ENCODE assay signal across 14 cellular contexts in genomic region chr16:15553313-15554088, GRCh38.
DNase-seq lines count a peak whose midpoint lies in the region; ATAC-seq and TF ChIP-seq lines count a peak whose summit lies in the region.
"Had no signal": no experiment of that assay in that cellular context is flagged by ENCODE, and none has a peak within 500 bp of the region (broad histone marks: within the 10 kb centered on the region; RNA-seq: fewer than 3 reads in every experiment).

No MANE protein-coding gene starts in this region.

- ATAC-seq in activated naive CD4-positive, alpha-beta T cell treated with anti-CD3 and anti-CD28 coated beads, Interleukin-2, amount 50 U/mL, for 72 hours: peak; percentile 81 to 92
- ATAC-seq in omental fat pad (ENCODE audit: low FRiP score): peak; percentile 71
- ATAC-seq: CD8-positive, alpha-beta T cell had no signal

- H3K27ac Mint-ChIP-seq in activated naive CD4-positive, alpha-beta T cell treated with anti-CD3 and anti-CD28 coated beads, Interleukin-2, amount 50 U/mL, for 72 hours: peak overlapping the region in 1 of 2 donors; percentile 68
- H3K27ac Mint-ChIP-seq: CD8-positive, alpha-beta T cell had no signal

- no peak for TF ChIP-seq CTCF in omental fat pad (IDR thresholded peaks at IDR 0.05)

- H3K36me3 Mint-ChIP-seq in activated naive CD4-positive, alpha-beta T cell treated with anti-CD3 and anti-CD28 coated beads, Interleukin-2, amount 50 U/mL, for 72 hours: peaks cover 0 to 20% of the 10 kb centered on the region in 2 donors
- H3K36me3 Mint-ChIP-seq: CD8-positive, alpha-beta T cell had no signal

- no peaks in the 10 kb centered on the region for H3K9me3 Mint-ChIP-seq in activated naive CD4-positive, alpha-beta T cell treated with anti-CD3 and anti-CD28 coated beads, Interleukin-2, amount 50 U/mL, for 72 hours
- H3K9me3 Mint-ChIP-seq: CD8-positive, alpha-beta T cell had no signal

- DNase-seq in activated T-cell treated with anti-CD3 and anti-CD28 coated beads for 48 hours (ENCODE audit: low read depth) (peak; percentile 22), AG20443 (ENCODE audit: low spot score) (peak; percentile 27), omental fat pad (ENCODE audit: low spot score) (no peak), superior temporal gyrus (ENCODE audit: extremely low spot score) (no peak), NCI-H526 treated with DMSO at 0.1 percent for 48 hours (lab: John Stamatoyannopoulos, UW) (no peak), iPS-NIHi11 (ENCODE audit: low spot score) (no peak)
- no peak for DNase-seq in activated T-cell treated with anti-CD3 and anti-CD28 coated beads, Interleukin-2, amount 50 U/mL, for 1 hour
- peak in 1 of 2 donors; percentile 26 for DNase-seq in activated naive CD4-positive, alpha-beta T cell treated with anti-CD3 and anti-CD28 coated beads, Interleukin-2, amount 50 U/mL, for 72 hours (ENCODE audit: low spot score in 2 of 2)
- DNase-seq: activated CD4-positive, alpha-beta T cell treated with anti-CD3 and anti-CD28 coated beads, Interleukin-2, amount 50 U/mL, for 1 hour; CD8-positive, alpha-beta T cell; DMS79; NCI-H1436; NCI-H524 treated with DMSO at 0.1 percent for 48 hours; uterus had no signal

Comparison
In these comparisons a context has a peak if more than half of its experiments do, and no peak if none do; other contexts are left out.
1. DNase-seq: peak in activated T-cell treated with anti-CD3 and anti-CD28 coated beads for 48 hours (single experiment) and AG20443 (single experiment); none in activated T-cell treated with anti-CD3 and anti-CD28 coated beads, Interleukin-2, amount 50 U/mL, for 1 hour (single experiment), omental fat pad (single experiment), superior temporal gyrus (single experiment), NCI-H526 treated with DMSO at 0.1 percent for 48 hours (single experiment) and iPS-NIHi11 (single experiment).